22 cellular contexts compared by ENCODE assay signal in the genomic region with DNA sequence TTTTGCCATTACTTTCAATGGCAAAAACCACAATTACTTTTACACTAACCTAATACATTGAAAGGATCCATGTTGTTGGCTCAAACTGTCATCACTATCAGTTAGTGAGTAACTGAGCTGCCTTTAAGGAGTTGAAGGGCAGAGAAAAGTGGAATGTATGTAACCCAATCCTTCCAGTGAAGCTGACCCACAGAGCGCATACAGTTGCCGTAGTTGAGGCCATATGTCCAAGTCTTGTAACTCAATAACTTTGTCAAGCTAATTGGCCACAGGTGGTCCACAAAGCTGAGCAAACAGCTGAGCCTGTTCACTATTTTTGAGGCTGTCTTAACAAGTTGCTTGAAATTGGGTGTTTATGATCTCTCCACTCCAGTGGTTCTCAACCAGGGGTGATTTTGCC.
"Had no signal": no experiment of that assay in that cellular context is flagged by ENCODE, and none has a peak within 500 bp of the region (broad histone marks: within the 10 kb centered on the region; RNA-seq: fewer than 3 reads in every experiment).

No MANE protein-coding gene starts in this region.

- H3K4me1 ChIP-seq: left ventricle myocardium inferior, right atrium auricular region, right lobe of liver, suprapubic skin, tibial artery, upper lobe of right lung had no signal

- H3K79me2 ChIP-seq: hepatocyte had no signal

- H2AFZ ChIP-seq: hepatocyte had no signal

- H3K4me2 ChIP-seq: hepatocyte had no signal

- H3K4me3 ChIP-seq: hepatocyte, left ventricle myocardium inferior, lung, mucosa of descending colon, ovary, right atrium auricular region, right lobe of liver, skin epidermis, suprapubic skin, thoracic aorta, tibial artery, upper lobe of right lung had no signal

- ATAC-seq: mucosa of descending colon; naive thymus-derived CD4-positive, alpha-beta T cell; natural killer cell treated with Interleukin-12 subunit alpha and Interleukin-12 subunit beta and Interleukin-15 and Interleukin-18, amount 100 ng/mL, for 72 hours; right lobe of liver; stimulated activated effector memory CD8-positive, alpha-beta T cell treated with anti-CD3 and anti-CD28 coated beads, Interleukin-12 subunit alpha, Interleukin-12 subunit beta, amount 100 ng/mL, for 72 hours; upper lobe of right lung had no signal

- H3K9me3 ChIP-seq: left ventricle myocardium inferior, mucosa of descending colon, ovary, right atrium auricular region, right lobe of liver, suprapubic skin, thoracic aorta, tibial artery, upper lobe of right lung had no signal

- H3K36me3 ChIP-seq: left ventricle myocardium inferior, ovary, right atrium auricular region, right lobe of liver, suprapubic skin, thoracic aorta, tibial artery, upper lobe of right lung had no signal

- DNase-seq: islet precursor cell; left ventricle myocardium inferior; mucosa of descending colon; naive thymus-derived CD4-positive, alpha-beta T cell; ovary; right lobe of liver; stimulated activated CD4-positive, alpha-beta T cell treated with anti-CD3 and anti-CD28 coated beads, Interleukin-12 subunit alpha, Interleukin-12 subunit beta, amount 100 ng/mL, for 4 hours; stimulated activated CD4-positive, alpha-beta T cell treated with anti-CD3 and anti-CD28 coated beads, Interleukin-15, amount 100 ng/mL, for 24 hours; stimulated activated CD4-positive, alpha-beta T cell treated with anti-CD3 and anti-CD28 coated beads, Interleukin-2, amount 100 ng/mL, for 24 hours; stimulated activated CD4-positive, alpha-beta T cell treated with anti-CD3 and anti-CD28 coated beads, Interleukin-4, amount 100 ng/mL, for 1 hour; stimulated activated naive CD4-positive, alpha-beta T cell; tibial artery; trophoblast cell; upper lobe of right lung had no signal

- H3K27me3 ChIP-seq: hepatocyte, ovary, right atrium auricular region, right lobe of liver, suprapubic skin, tibial artery, upper lobe of right lung had no signal

- H3K27ac ChIP-seq: hepatocyte, left ventricle myocardium inferior, ovary, right atrium auricular region, right lobe of liver, skin epidermis, suprapubic skin, thoracic aorta, tibial artery, upper lobe of right lung had no signal
